Comparison of ENCODE assay signal across 16 cellular contexts in genomic region chr7:24777811-24778210, GRCh38.
"Had no signal": no experiment of that assay in that cellular context is flagged by ENCODE, and none has a peak within 500 bp of the region (broad histone marks: within the 10 kb centered on the region; RNA-seq: fewer than 3 reads in every experiment).

No MANE protein-coding gene starts in this region.

- DNase-seq: activated CD8-positive, alpha-beta T cell treated with anti-CD3 and anti-CD28 coated beads for 36 hours; activated effector memory CD4-positive, alpha-beta T cell treated with anti-CD3 and anti-CD28 coated beads, Interleukin-2, amount 50 U/mL, for 16 hours; anterior cingulate cortex; effector CD4-positive, alpha-beta T cell; hippocampal formation; left ventricle myocardium superior; pancreas; retina; small intestine; T-helper 1 cell; trophoblast cell had no signal

- H3K9me3 Mint-ChIP-seq: activated CD8-positive, alpha-beta T cell treated with anti-CD3 and anti-CD28 coated beads for 36 hours; neural crest cell had no signal

- H3K36me3 Mint-ChIP-seq: activated naive CD8-positive, alpha-beta T cell had no signal

- H3K4me3 ChIP-seq: pancreas had no signal

- H3K27ac ChIP-seq: pancreas, VCaP had no signal

- H3K4me3 Mint-ChIP-seq: activated CD8-positive, alpha-beta T cell treated with anti-CD3 and anti-CD28 coated beads for 36 hours; activated naive CD8-positive, alpha-beta T cell; neural crest cell had no signal

- H3K4me1 Mint-ChIP-seq: neural crest cell had no signal

- H3K27ac Mint-ChIP-seq: activated CD8-positive, alpha-beta T cell treated with anti-CD3 and anti-CD28 coated beads for 36 hours; activated naive CD8-positive, alpha-beta T cell had no signal

- H3K27me3 Mint-ChIP-seq: activated CD8-positive, alpha-beta T cell treated with anti-CD3 and anti-CD28 coated beads for 36 hours; activated naive CD8-positive, alpha-beta T cell had no signal

- FAIRE-seq: bronchial epithelial cell, endothelial cell of umbilical vein, pancreas, small intestine had no signal

- ATAC-seq: activated CD8-positive, alpha-beta T cell treated with anti-CD3 and anti-CD28 coated beads for 36 hours had no signal

- H3K36me3 ChIP-seq: pancreas had no signal

- H3K27me3 ChIP-seq: pancreas had no signal

- H3K4me1 ChIP-seq: pancreas had no signal

- H3K9me3 ChIP-seq: pancreas had no signal
